ENCODE assay signal across 23 cellular contexts in the genomic region with DNA sequence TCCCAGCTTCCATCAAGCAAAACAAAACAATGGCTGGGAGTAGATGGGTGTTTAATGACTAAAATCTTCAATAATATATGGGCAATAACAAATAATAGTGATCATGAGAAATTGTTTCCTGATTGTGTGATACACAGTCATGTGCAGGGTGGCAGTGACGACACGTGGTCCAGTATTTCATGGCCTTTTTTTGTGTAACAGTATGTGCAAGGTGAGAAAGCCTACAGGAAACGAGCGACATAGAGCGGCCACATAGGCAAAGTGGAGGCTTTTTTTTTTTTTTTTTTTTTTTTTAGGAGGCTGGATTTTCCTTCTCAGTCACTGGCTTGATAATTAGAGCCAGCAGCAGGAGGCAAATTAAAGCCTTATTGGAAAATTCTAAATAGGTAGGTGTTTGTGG.
"Had no signal": no experiment of that assay in that cellular context is flagged by ENCODE, and none has a peak within 500 bp of the region (broad histone marks: within the 10 kb centered on the region; RNA-seq: fewer than 3 reads in every experiment).

No MANE protein-coding gene starts in this region.

- H3K27ac ChIP-seq: adrenal gland, breast epithelium, PC-9 had no signal

- ATAC-seq: activated CD4-positive, CD25-positive, alpha-beta regulatory T cell treated with anti-CD3 and anti-CD28 coated beads, Interleukin-2, amount 50 U/mL, for 24 hours; activated T-cell treated with anti-CD3 and anti-CD28 coated beads, Interleukin-2, amount 50 U/mL, for 4 hours; activated T-helper 17 cell treated with anti-CD3 and anti-CD28 coated beads, Interleukin-2, amount 50 U/mL, for 72 hours had no signal

- H3K4me3 Mint-ChIP-seq: activated naive CD4-positive, alpha-beta T cell treated with anti-CD3 and anti-CD28 coated beads, Interleukin-2, amount 10 ng/mL, durations not matched to agents 7 days and 5 days; activated naive CD8-positive, alpha-beta T cell treated with anti-CD3 and anti-CD28 coated beads, Interleukin-2, amount 10 ng/mL, durations not matched to agents 7 days and 5 days; activated T-cell treated with anti-CD3 and anti-CD28 coated beads, Interleukin-2, amount 50 U/mL, for 4 hours; activated T-helper 17 cell treated with anti-CD3 and anti-CD28 coated beads, Interleukin-2, amount 50 U/mL, for 72 hours; T-helper 1 cell treated with Interleukin-12 subunit alpha and Interleukin-12 subunit beta and Interleukin-4 antibody, amounts not matched to agents 30 μg/mL and 1 μg/mL, for 36 hours had no signal

- H3K9me3 ChIP-seq: adrenal gland, breast epithelium had no signal

- H3K27ac Mint-ChIP-seq: activated naive CD4-positive, alpha-beta T cell treated with anti-CD3 and anti-CD28 coated beads, Interleukin-2, amount 10 ng/mL, durations not matched to agents 7 days and 5 days; activated naive CD8-positive, alpha-beta T cell treated with anti-CD3 and anti-CD28 coated beads, Interleukin-2, amount 10 ng/mL, durations not matched to agents 7 days and 5 days; activated T-helper 17 cell treated with anti-CD3 and anti-CD28 coated beads, Interleukin-2, amount 50 U/mL, for 72 hours; T-helper 1 cell treated with Interleukin-12 subunit alpha and Interleukin-12 subunit beta and Interleukin-4 antibody, amounts not matched to agents 30 μg/mL and 1 μg/mL, for 36 hours had no signal

- H3K4me3 ChIP-seq: adrenal gland, breast epithelium, PC-9 had no signal

- H3K4me1 ChIP-seq: adrenal gland, breast epithelium had no signal

- H3K36me3 ChIP-seq: adrenal gland, breast epithelium had no signal

- H3K4me1 Mint-ChIP-seq: activated T-helper 17 cell treated with anti-CD3 and anti-CD28 coated beads, Interleukin-2, amount 50 U/mL, for 72 hours had no signal

- H3K27me3 ChIP-seq: adrenal gland, breast epithelium had no signal

- H3K4me2 ChIP-seq: PC-9 had no signal

- H3K36me3 Mint-ChIP-seq: activated naive CD4-positive, alpha-beta T cell treated with anti-CD3 and anti-CD28 coated beads, Interleukin-2, amount 10 ng/mL, durations not matched to agents 7 days and 5 days; activated naive CD8-positive, alpha-beta T cell treated with anti-CD3 and anti-CD28 coated beads, Interleukin-2, amount 10 ng/mL, durations not matched to agents 7 days and 5 days had no signal

- H3K9me3 Mint-ChIP-seq: activated naive CD4-positive, alpha-beta T cell treated with anti-CD3 and anti-CD28 coated beads, Interleukin-2, amount 10 ng/mL, durations not matched to agents 7 days and 5 days; activated naive CD8-positive, alpha-beta T cell treated with anti-CD3 and anti-CD28 coated beads, Interleukin-2, amount 10 ng/mL, durations not matched to agents 7 days and 5 days; activated T-cell treated with anti-CD3 and anti-CD28 coated beads, Interleukin-2, amount 50 U/mL, for 4 hours; activated T-helper 17 cell treated with anti-CD3 and anti-CD28 coated beads, Interleukin-2, amount 50 U/mL, for 72 hours; T-helper 1 cell treated with Interleukin-12 subunit alpha and Interleukin-12 subunit beta and Interleukin-4 antibody, amounts not matched to agents 30 μg/mL and 1 μg/mL, for 36 hours had no signal

- DNase-seq: activated CD4-positive, alpha-beta T cell treated with anti-CD3 and anti-CD28 coated beads for 4 hours; activated CD4-positive, alpha-beta T cell treated with anti-CD3 and anti-CD28 coated beads, Interleukin-2, amount 50 U/mL, for 48 hours; activated gamma-delta T cell; activated naive CD4-positive, alpha-beta T cell treated with anti-CD3 and anti-CD28 coated beads, Interleukin-2, amount 10 ng/mL, durations not matched to agents 7 days and 5 days; activated naive CD8-positive, alpha-beta T cell treated with anti-CD3 and anti-CD28 coated beads, Interleukin-2, amount 10 ng/mL, durations not matched to agents 7 days and 5 days; activated T-cell treated with anti-CD3 and anti-CD28 coated beads, Interleukin-2, amount 50 U/mL, for 4 hours; adrenal gland; anterior cingulate cortex; caudate nucleus; KG1; NCI-H1048; NCI-H1694; NCI-H2029; NCI-H2107; NCI-H2171 treated with DMSO at 0.1 percent for 48 hours; NCI-H226; NCI-H526; PC-9; SHP77 treated with DMSO at 0.1 percent for 48 hours had no signal
